ENCODE assay signal across 20 cellular contexts in genomic region chr20:51363378-51363777, GRCh38.
A peak's percentile ranks its signal among the peaks of the same experiment; 100 is the strongest.
DNase-seq lines count a peak whose midpoint lies in the region; ATAC-seq and TF ChIP-seq lines count a peak whose summit lies in the region.
"Had no signal": no experiment of that assay in that cellular context is flagged by ENCODE, and none has a peak within 500 bp of the region (broad histone marks: within the 10 kb centered on the region; RNA-seq: fewer than 3 reads in every experiment).

No MANE protein-coding gene starts in this region.

- 72% methylated on average over 2 of the region's 2 CpGs for WGBS in prostate gland
- 59 to 76% (median 65%) methylated on average over 2 of the region's 2 CpGs for WGBS in psoas muscle, 3 donors

- ATAC-seq in stimulated activated naive CD8-positive, alpha-beta T cell treated with anti-CD3 and anti-CD28 coated beads, Interleukin-15, amount 100 ng/mL, for 72 hours: peak; percentile 66
- ATAC-seq in stimulated activated naive CD8-positive, alpha-beta T cell treated with anti-CD3 and anti-CD28 coated beads, Interleukin-15, Interleukin-2, amounts not matched to agents 100 U/mL and 50 U/mL, for 24 hours: no peak
- ATAC-seq in HG03196 (IDR thresholded peaks at IDR 0.05; ENCODE audit: unreplicated experiment) (peak; percentile 78), psoas muscle (no peak)
- ATAC-seq: PC-3 had no signal

- H3K4me3 Mint-ChIP-seq in stimulated activated naive CD8-positive, alpha-beta T cell treated with anti-CD3 and anti-CD28 coated beads, Interleukin-15, amount 100 ng/mL, for 72 hours: no peak overlapping the region
- H3K4me3 Mint-ChIP-seq in CD8-positive, alpha-beta memory T cell: no peak overlapping the region
- H3K4me3 Mint-ChIP-seq: CD4-positive, alpha-beta T cell had no signal

- CTCF ChIA-PET in CD8-positive, alpha-beta memory T cell (lab: Charles Lee): no interaction called here

- H3K27ac Mint-ChIP-seq in stimulated activated naive CD8-positive, alpha-beta T cell treated with anti-CD3 and anti-CD28 coated beads, Interleukin-15, amount 100 ng/mL, for 72 hours: no peak overlapping the region
- no peak overlapping the region for H3K27ac Mint-ChIP-seq in CD8-positive, alpha-beta memory T cell
- H3K27ac Mint-ChIP-seq: CD4-positive, alpha-beta T cell had no signal

- H3K27ac ChIP-seq in brain microvascular endothelial cell (peak overlapping the region; percentile 100), prostate gland (no peak overlapping the region), coronary artery (no peak overlapping the region), psoas muscle (no peak overlapping the region)
- H3K27ac ChIP-seq in CD8-positive, alpha-beta memory T cell (ENCODE audit: low read depth, low read length): no peak overlapping the region
- H3K27ac ChIP-seq: GM23248, RWPE1 had no signal

- H3K4me1 ChIP-seq in prostate gland (replicated peaks) (no peaks in the 10 kb centered on the region), psoas muscle (no peaks in the 10 kb centered on the region)
- H3K4me1 ChIP-seq in CD8-positive, alpha-beta memory T cell (ENCODE audit: insufficient read depth, low read length): no peaks in the 10 kb centered on the region
- H3K4me1 ChIP-seq: HAP-1 had no signal

- peaks cover 8% of the 10 kb centered on the region for H3K27me3 Mint-ChIP-seq in stimulated activated naive CD8-positive, alpha-beta T cell treated with anti-CD3 and anti-CD28 coated beads, Interleukin-15, amount 100 ng/mL, for 72 hours
- H3K27me3 Mint-ChIP-seq in CD8-positive, alpha-beta memory T cell: peaks cover under 1 to 2% of the 10 kb centered on the region in 2 donors
- H3K27me3 Mint-ChIP-seq: CD4-positive, alpha-beta T cell had no signal

- H3K36me3 Mint-ChIP-seq in CD8-positive, alpha-beta memory T cell: peaks cover 1 to 8% (median 7%) of the 10 kb centered on the region in 3 donors

- H3K36me3 ChIP-seq in brain microvascular endothelial cell (replicated peaks) (no peaks in the 10 kb centered on the region), prostate gland (no peaks in the 10 kb centered on the region), psoas muscle (ENCODE audit: insufficient read depth in 1 of 2, low read depth in 1 of 2) (no peaks in the 10 kb centered on the region)
- H3K36me3 ChIP-seq in CD8-positive, alpha-beta memory T cell (ENCODE audit: insufficient read depth, low read length): no peaks in the 10 kb centered on the region
- H3K36me3 ChIP-seq: HAP-1 had no signal

- POLR2A ChIA-PET in CD8-positive, alpha-beta memory T cell (lab: Charles Lee): no interaction called here

- intact Hi-C loops in prostate gland (cut with DNase I): no loop called here
- intact Hi-C loops in psoas muscle (cut with DNase I): no loop called here

- H3K4me1 Mint-ChIP-seq in stimulated activated naive CD8-positive, alpha-beta T cell treated with anti-CD3 and anti-CD28 coated beads, Interleukin-15, amount 100 ng/mL, for 72 hours: no peaks in the 10 kb centered on the region
- no peaks in the 10 kb centered on the region for H3K4me1 Mint-ChIP-seq in CD8-positive, alpha-beta memory T cell

- TF ChIP-seq CTCF in brain microvascular endothelial cell (IDR thresholded peaks at IDR 0.05; ENCODE audit: low read depth, low read length, missing control alignments) (no peak), prostate gland (IDR thresholded peaks at IDR 0.05) (no peak), coronary artery (IDR thresholded peaks at IDR 0.05) (no peak), psoas muscle (IDR thresholded peaks at IDR 0.05) (no peak)

- no peaks in the 10 kb centered on the region for H3K9me3 ChIP-seq in prostate gland
- no peaks in the 10 kb centered on the region for H3K9me3 ChIP-seq in psoas muscle
- no peaks in the 10 kb centered on the region for H3K9me3 ChIP-seq in CD8-positive, alpha-beta memory T cell (ENCODE audit: low read length)
- H3K9me3 ChIP-seq: HAP-1 had no signal

- in situ Hi-C loops in brain microvascular endothelial cell (cut with HindIII; ENCODE audit: low pct_ligation_motif_present, low sequenced_read_pairs): no loop called here

- no peak for TF ChIP-seq POLR2A in prostate gland (IDR thresholded peaks at IDR 0.05)

- H3K4me3 ChIP-seq in brain microvascular endothelial cell (ENCODE audit: low read depth, low read length) (no peak overlapping the region), prostate gland (no peak overlapping the region), coronary artery (no peak overlapping the region), psoas muscle (no peak overlapping the region)
- no peak overlapping the region for H3K4me3 ChIP-seq in CD8-positive, alpha-beta memory T cell (ENCODE audit: low read length)
- H3K4me3 ChIP-seq: GM23248, HAP-1 had no signal

- H3K27me3 ChIP-seq in brain microvascular endothelial cell (replicated peaks): no peaks in the 10 kb centered on the region
- H3K27me3 ChIP-seq in prostate gland (replicated peaks; ENCODE audit: insufficient read depth): no peaks in the 10 kb centered on the region
- peaks cover 0 to 2% (median 0%) of the 10 kb centered on the region in 3 donors for H3K27me3 ChIP-seq in psoas muscle (ENCODE audit: insufficient read depth in 3 of 3, low read length in 2 of 3)
- H3K27me3 ChIP-seq in CD8-positive, alpha-beta memory T cell (ENCODE audit: insufficient read depth, low read length, poor library complexity, severe bottlenecking): no peaks in the 10 kb centered on the region

- H3K9me3 Mint-ChIP-seq in stimulated activated naive CD8-positive, alpha-beta T cell treated with anti-CD3 and anti-CD28 coated beads, Interleukin-15, amount 100 ng/mL, for 72 hours: peaks cover 5 to 14% of the 10 kb centered on the region in 2 donors
- H3K9me3 Mint-ChIP-seq in CD8-positive, alpha-beta memory T cell: peaks cover 2 to 9% (median 5%) of the 10 kb centered on the region in 5 donors

- DNase-seq in stimulated activated naive CD8-positive, alpha-beta T cell treated with anti-CD3 and anti-CD28 coated beads, Interleukin-15, amount 100 ng/mL, for 72 hours: no peak
- DNase-seq in stimulated activated naive CD8-positive, alpha-beta T cell treated with anti-CD3 and anti-CD28 coated beads, Interleukin-15, Interleukin-2, amounts not matched to agents 100 U/mL and 50 U/mL, for 24 hours: no peak
- DNase-seq in brain microvascular endothelial cell (no peak), prostate gland (ENCODE audit: low spot score) (no peak), coronary artery (ENCODE audit: low spot score) (no peak), psoas muscle (no peak)
- DNase-seq in CD8-positive, alpha-beta memory T cell: no peak
- DNase-seq: CD4-positive, alpha-beta T cell; DMS153; GDM1; GM23248; KBM-7; NCI-H1436; NCI-H1930; NCI-H345; NCI-H524 treated with DMSO at 0.1 percent for 48 hours; PC-3 had no signal

Comparison
In these comparisons a context has a peak if more than half of its experiments do, and no peak if none do; other contexts are left out.
1. ATAC-seq: peak in stimulated activated naive CD8-positive, alpha-beta T cell treated with anti-CD3 and anti-CD28 coated beads, Interleukin-15, amount 100 ng/mL, for 72 hours (single experiment) and HG03196 (single experiment); none in stimulated activated naive CD8-positive, alpha-beta T cell treated with anti-CD3 and anti-CD28 coated beads, Interleukin-15, Interleukin-2, amounts not matched to agents 100 U/mL and 50 U/mL, for 24 hours (single experiment) and psoas muscle (0 of 4).